In genomic region chr20:63781181-63781580, GRCh38 we compare ENCODE assay signal across 14 cellular contexts.
"Had no signal": no experiment of that assay in that cellular context is flagged by ENCODE, and none has a peak within 500 bp of the region (broad histone marks: within the 10 kb centered on the region; RNA-seq: fewer than 3 reads in every experiment).

No MANE protein-coding gene starts in this region.

- H3K36me3 ChIP-seq: ovary, right atrium auricular region, tibial artery, uterus had no signal

- H3K9me3 ChIP-seq: heart right ventricle, mucosa of descending colon, ovary, right atrium auricular region, tibial artery, upper lobe of left lung, uterus had no signal

- H3K4me3 ChIP-seq: dorsolateral prefrontal cortex, heart right ventricle, mucosa of descending colon, ovary, right atrium auricular region, tibial artery, upper lobe of left lung, uterus had no signal

- H3K9me3 Mint-ChIP-seq: stimulated activated effector memory CD8-positive, alpha-beta T cell treated with anti-CD3 and anti-CD28 coated beads, Interleukin-12 subunit alpha, Interleukin-12 subunit beta, amount 100 ng/mL, for 72 hours had no signal

- H3K27ac ChIP-seq: heart right ventricle, ovary, right atrium auricular region, tibial artery, upper lobe of left lung, uterus had no signal

- H3K27me3 ChIP-seq: dorsolateral prefrontal cortex, heart right ventricle, ovary, right atrium auricular region, tibial artery, upper lobe of left lung, uterus had no signal

- H3K36me3 Mint-ChIP-seq: stimulated activated effector memory CD8-positive, alpha-beta T cell treated with anti-CD3 and anti-CD28 coated beads, Interleukin-12 subunit alpha, Interleukin-12 subunit beta, amount 100 ng/mL, for 72 hours had no signal

- ATAC-seq: heart right ventricle, left lobe of liver had no signal

- H3K4me1 ChIP-seq: tibial artery, uterus had no signal

- DNase-seq: cortex of kidney; dorsolateral prefrontal cortex; heart right ventricle; hypothalamus; ovary; small intestine; stimulated activated CD4-positive, alpha-beta T cell treated with anti-CD3 and anti-CD28 coated beads, Interleukin-12 subunit alpha, Interleukin-12 subunit beta, amount 100 ng/mL, for 4 hours; tibial artery; upper lobe of left lung; uterus had no signal
